ENCODE assay signal across 1 cellular context in the genomic region with DNA sequence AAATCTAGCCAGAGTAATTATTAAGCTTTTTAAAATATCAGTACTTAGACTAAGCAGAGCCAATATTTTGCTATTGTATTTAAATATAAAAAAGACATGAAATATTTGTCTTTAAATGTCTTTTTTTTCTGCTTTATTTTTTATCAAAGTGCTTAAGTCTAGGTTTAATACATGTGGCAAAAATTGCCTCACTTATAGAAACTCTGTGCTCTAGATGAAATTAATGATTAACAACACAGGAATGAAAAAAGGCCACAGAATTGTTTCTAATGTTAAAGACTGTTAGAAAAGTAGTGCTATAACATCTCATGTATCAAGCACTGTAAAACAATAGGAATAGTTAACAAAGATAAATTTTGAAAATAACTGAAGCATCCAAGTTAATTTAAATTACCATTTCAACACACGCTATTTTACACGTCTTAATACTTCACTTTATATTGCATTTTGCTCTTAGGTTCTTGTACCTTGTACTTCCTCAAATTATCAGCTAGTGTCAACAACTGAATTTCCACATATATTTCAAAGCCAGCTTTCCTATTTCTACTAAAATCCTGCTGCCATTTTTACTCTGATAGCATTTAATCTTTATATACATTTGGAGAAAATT.
A peak's percentile ranks its signal among the peaks of the same experiment; 100 is the strongest.
TF ChIP-seq lines count a peak whose summit lies in the region.

No MANE protein-coding gene starts in this region.

TF ChIP-seq in HepG2, 621 proteins besides CTCF, POLR2A, EP300 and RAD21 (continued from another document):
- TF ChIP-seq, protein P1, sequence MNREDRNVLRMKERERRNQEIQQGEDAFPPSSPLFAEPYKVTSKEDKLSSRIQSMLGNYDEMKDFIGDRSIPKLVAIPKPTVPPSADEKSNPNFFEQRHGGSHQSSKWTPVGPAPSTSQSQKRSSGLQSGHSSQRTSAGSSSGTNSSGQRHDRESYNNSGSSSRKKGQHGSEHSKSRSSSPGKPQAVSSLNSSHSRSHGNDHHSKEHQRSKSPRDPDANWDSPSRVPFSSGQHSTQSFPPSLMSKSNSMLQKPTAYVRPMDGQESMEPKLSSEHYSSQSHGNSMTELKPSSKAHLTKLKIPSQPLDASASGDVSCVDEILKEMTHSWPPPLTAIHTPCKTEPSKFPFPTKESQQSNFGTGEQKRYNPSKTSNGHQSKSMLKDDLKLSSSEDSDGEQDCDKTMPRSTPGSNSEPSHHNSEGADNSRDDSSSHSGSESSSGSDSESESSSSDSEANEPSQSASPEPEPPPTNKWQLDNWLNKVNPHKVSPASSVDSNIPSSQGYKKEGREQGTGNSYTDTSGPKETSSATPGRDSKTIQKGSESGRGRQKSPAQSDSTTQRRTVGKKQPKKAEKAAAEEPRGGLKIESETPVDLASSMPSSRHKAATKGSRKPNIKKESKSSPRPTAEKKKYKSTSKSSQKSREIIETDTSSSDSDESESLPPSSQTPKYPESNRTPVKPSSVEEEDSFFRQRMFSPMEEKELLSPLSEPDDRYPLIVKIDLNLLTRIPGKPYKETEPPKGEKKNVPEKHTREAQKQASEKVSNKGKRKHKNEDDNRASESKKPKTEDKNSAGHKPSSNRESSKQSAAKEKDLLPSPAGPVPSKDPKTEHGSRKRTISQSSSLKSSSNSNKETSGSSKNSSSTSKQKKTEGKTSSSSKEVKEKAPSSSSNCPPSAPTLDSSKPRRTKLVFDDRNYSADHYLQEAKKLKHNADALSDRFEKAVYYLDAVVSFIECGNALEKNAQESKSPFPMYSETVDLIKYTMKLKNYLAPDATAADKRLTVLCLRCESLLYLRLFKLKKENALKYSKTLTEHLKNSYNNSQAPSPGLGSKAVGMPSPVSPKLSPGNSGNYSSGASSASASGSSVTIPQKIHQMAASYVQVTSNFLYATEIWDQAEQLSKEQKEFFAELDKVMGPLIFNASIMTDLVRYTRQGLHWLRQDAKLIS (CRISPR knock-in tag; IDR thresholded peaks at IDR 0.05): no peak
- TF ChIP-seq HDAC2 (CRISPR knock-in tag; IDR thresholded peaks at IDR 0.05) (no peak), WIZ (CRISPR knock-in tag; IDR thresholded peaks at IDR 0.05) (no peak), ZNF607 (CRISPR knock-in tag; IDR thresholded peaks at IDR 0.05; ENCODE audit: borderline replicate concordance) (no peak), SALL2 (CRISPR knock-in tag; IDR thresholded peaks at IDR 0.05) (no peak), MAFF (IDR thresholded peaks at IDR 0.05; ENCODE audit: low read depth, low read length) (no peak), ZNF24 (IDR thresholded peaks at IDR 0.05) (no peak), MIER3 (CRISPR knock-in tag; IDR thresholded peaks at IDR 0.05; ENCODE audit: borderline replicate concordance) (no peak), ZBTB3 (CRISPR knock-in tag; IDR thresholded peaks at IDR 0.05; ENCODE audit: borderline replicate concordance, low read depth) (no peak), BHLHE40 (IDR thresholded peaks at IDR 0.05; ENCODE audit: low read length) (no peak), ZNF234 (CRISPR knock-in tag; conservative IDR thresholded peaks at IDR 0.05) (no peak), U2AF1 (optimal IDR thresholded peaks at IDR 0.05; ENCODE audit: low read depth, low read length) (no peak), NR2F6 (IDR thresholded peaks at IDR 0.05) (no peak), NR2F6 (CRISPR knock-in tag; IDR thresholded peaks at IDR 0.05) (no peak), ARNTL (CRISPR knock-in tag; IDR thresholded peaks at IDR 0.05) (no peak), REL (CRISPR knock-in tag; conservative IDR thresholded peaks at IDR 0.05) (no peak), SIX4 (CRISPR knock-in tag; IDR thresholded peaks at IDR 0.05) (no peak), SMAD3 (CRISPR knock-in tag; IDR thresholded peaks at IDR 0.05) (no peak), ARNT (IDR thresholded peaks at IDR 0.05) (no peak), FOXP1 (IDR thresholded peaks at IDR 0.05) (no peak), FOXP1 (CRISPR knock-in tag; IDR thresholded peaks at IDR 0.05) (no peak), CBX1 (IDR thresholded peaks at IDR 0.05; ENCODE audit: low read depth) (no peak), ZFP37 (CRISPR knock-in tag; IDR thresholded peaks at IDR 0.05; ENCODE audit: borderline replicate concordance) (no peak), YY1 (IDR thresholded peaks at IDR 0.05; ENCODE audit: insufficient read depth, insufficient replicate concordance, low read depth, low read length) (peak; percentile 12), MBNL3 (CRISPR knock-in tag; conservative IDR thresholded peaks at IDR 0.05) (no peak), HNF4G (IDR thresholded peaks at IDR 0.05; ENCODE audit: borderline replicate concordance, low read depth, low read length) (peak; percentile 43; the same call in 1 of the 2 replicates), HNF4G (CRISPR knock-in tag; IDR thresholded peaks at IDR 0.05; ENCODE audit: borderline replicate concordance, low read depth) (no peak)
- TF ChIP-seq, protein P2, sequence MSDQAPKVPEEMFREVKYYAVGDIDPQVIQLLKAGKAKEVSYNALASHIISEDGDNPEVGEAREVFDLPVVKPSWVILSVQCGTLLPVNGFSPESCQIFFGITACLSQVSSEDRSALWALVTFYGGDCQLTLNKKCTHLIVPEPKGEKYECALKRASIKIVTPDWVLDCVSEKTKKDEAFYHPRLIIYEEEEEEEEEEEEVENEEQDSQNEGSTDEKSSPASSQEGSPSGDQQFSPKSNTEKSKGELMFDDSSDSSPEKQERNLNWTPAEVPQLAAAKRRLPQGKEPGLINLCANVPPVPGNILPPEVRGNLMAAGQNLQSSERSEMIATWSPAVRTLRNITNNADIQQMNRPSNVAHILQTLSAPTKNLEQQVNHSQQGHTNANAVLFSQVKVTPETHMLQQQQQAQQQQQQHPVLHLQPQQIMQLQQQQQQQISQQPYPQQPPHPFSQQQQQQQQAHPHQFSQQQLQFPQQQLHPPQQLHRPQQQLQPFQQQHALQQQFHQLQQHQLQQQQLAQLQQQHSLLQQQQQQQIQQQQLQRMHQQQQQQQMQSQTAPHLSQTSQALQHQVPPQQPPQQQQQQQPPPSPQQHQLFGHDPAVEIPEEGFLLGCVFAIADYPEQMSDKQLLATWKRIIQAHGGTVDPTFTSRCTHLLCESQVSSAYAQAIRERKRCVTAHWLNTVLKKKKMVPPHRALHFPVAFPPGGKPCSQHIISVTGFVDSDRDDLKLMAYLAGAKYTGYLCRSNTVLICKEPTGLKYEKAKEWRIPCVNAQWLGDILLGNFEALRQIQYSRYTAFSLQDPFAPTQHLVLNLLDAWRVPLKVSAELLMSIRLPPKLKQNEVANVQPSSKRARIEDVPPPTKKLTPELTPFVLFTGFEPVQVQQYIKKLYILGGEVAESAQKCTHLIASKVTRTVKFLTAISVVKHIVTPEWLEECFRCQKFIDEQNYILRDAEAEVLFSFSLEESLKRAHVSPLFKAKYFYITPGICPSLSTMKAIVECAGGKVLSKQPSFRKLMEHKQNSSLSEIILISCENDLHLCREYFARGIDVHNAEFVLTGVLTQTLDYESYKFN (CRISPR knock-in tag; conservative IDR thresholded peaks at IDR 0.05): peak; percentile 85
- TF ChIP-seq, protein P3, sequence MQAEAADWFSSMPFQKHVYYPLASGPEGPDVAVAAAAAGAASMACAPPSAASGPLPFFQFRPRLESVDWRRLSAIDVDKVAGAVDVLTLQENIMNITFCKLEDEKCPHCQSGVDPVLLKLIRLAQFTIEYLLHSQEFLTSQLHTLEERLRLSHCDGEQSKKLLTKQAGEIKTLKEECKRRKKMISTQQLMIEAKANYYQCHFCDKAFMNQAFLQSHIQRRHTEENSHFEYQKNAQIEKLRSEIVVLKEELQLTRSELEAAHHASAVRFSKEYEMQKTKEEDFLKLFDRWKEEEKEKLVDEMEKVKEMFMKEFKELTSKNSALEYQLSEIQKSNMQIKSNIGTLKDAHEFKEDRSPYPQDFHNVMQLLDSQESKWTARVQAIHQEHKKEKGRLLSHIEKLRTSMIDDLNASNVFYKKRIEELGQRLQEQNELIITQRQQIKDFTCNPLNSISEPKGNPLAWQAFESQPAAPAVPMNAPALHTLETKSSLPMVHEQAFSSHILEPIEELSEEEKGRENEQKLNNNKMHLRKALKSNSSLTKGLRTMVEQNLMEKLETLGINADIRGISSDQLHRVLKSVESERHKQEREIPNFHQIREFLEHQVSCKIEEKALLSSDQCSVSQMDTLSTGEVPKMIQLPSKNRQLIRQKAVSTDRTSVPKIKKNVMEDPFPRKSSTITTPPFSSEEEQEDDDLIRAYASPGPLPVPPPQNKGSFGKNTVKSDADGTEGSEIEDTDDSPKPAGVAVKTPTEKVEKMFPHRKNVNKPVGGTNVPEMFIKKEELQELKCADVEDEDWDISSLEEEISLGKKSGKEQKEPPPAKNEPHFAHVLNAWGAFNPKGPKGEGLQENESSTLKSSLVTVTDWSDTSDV (CRISPR knock-in tag; IDR thresholded peaks at IDR 0.05): no peak
- TF ChIP-seq, protein P4, sequence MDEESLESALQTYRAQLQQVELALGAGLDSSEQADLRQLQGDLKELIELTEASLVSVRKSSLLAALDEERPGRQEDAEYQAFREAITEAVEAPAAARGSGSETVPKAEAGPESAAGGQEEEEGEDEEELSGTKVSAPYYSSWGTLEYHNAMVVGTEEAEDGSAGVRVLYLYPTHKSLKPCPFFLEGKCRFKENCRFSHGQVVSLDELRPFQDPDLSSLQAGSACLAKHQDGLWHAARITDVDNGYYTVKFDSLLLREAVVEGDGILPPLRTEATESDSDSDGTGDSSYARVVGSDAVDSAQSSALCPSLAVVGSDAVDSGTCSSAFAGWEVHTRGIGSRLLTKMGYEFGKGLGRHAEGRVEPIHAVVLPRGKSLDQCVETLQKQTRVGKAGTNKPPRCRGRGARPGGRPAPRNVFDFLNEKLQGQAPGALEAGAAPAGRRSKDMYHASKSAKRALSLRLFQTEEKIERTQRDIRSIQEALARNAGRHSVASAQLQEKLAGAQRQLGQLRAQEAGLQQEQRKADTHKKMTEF (CRISPR knock-in tag; IDR thresholded peaks at IDR 0.05): peak; percentile 45; the same call in 1 of the 2 replicates
- TF ChIP-seq, protein P5, sequence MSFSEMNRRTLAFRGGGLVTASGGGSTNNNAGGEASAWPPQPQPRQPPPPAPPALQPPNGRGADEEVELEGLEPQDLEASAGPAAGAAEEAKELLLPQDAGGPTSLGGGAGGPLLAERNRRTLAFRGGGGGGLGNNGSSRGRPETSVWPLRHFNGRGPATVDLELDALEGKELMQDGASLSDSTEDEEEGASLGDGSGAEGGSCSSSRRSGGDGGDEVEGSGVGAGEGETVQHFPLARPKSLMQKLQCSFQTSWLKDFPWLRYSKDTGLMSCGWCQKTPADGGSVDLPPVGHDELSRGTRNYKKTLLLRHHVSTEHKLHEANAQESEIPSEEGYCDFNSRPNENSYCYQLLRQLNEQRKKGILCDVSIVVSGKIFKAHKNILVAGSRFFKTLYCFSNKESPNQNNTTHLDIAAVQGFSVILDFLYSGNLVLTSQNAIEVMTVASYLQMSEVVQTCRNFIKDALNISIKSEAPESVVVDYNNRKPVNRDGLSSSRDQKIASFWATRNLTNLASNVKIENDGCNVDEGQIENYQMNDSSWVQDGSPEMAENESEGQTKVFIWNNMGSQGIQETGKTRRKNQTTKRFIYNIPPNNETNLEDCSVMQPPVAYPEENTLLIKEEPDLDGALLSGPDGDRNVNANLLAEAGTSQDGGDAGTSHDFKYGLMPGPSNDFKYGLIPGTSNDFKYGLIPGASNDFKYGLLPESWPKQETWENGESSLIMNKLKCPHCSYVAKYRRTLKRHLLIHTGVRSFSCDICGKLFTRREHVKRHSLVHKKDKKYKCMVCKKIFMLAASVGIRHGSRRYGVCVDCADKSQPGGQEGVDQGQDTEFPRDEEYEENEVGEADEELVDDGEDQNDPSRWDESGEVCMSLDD (CRISPR knock-in tag; IDR thresholded peaks at IDR 0.05; ENCODE audit: borderline replicate concordance): no peak
- TF ChIP-seq, protein P6, sequence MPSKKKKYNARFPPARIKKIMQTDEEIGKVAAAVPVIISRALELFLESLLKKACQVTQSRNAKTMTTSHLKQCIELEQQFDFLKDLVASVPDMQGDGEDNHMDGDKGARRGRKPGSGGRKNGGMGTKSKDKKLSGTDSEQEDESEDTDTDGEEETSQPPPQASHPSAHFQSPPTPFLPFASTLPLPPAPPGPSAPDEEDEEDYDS (CRISPR knock-in tag; IDR thresholded peaks at IDR 0.05): no peak
- TF ChIP-seq, protein P7, sequence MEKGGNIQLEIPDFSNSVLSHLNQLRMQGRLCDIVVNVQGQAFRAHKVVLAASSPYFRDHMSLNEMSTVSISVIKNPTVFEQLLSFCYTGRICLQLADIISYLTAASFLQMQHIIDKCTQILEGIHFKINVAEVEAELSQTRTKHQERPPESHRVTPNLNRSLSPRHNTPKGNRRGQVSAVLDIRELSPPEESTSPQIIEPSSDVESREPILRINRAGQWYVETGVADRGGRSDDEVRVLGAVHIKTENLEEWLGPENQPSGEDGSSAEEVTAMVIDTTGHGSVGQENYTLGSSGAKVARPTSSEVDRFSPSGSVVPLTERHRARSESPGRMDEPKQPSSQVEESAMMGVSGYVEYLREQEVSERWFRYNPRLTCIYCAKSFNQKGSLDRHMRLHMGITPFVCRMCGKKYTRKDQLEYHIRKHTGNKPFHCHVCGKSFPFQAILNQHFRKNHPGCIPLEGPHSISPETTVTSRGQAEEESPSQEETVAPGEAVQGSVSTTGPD (CRISPR knock-in tag; IDR thresholded peaks at IDR 0.05): no peak
- TF ChIP-seq, protein P8, sequence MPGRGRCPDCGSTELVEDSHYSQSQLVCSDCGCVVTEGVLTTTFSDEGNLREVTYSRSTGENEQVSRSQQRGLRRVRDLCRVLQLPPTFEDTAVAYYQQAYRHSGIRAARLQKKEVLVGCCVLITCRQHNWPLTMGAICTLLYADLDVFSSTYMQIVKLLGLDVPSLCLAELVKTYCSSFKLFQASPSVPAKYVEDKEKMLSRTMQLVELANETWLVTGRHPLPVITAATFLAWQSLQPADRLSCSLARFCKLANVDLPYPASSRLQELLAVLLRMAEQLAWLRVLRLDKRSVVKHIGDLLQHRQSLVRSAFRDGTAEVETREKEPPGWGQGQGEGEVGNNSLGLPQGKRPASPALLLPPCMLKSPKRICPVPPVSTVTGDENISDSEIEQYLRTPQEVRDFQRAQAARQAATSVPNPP (CRISPR knock-in tag; IDR thresholded peaks at IDR 0.05): no peak
- TF ChIP-seq, protein P9, sequence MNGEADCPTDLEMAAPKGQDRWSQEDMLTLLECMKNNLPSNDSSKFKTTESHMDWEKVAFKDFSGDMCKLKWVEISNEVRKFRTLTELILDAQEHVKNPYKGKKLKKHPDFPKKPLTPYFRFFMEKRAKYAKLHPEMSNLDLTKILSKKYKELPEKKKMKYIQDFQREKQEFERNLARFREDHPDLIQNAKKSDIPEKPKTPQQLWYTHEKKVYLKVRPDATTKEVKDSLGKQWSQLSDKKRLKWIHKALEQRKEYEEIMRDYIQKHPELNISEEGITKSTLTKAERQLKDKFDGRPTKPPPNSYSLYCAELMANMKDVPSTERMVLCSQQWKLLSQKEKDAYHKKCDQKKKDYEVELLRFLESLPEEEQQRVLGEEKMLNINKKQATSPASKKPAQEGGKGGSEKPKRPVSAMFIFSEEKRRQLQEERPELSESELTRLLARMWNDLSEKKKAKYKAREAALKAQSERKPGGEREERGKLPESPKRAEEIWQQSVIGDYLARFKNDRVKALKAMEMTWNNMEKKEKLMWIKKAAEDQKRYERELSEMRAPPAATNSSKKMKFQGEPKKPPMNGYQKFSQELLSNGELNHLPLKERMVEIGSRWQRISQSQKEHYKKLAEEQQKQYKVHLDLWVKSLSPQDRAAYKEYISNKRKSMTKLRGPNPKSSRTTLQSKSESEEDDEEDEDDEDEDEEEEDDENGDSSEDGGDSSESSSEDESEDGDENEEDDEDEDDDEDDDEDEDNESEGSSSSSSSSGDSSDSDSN (CRISPR knock-in tag; IDR thresholded peaks at IDR 0.05): no peak
